8 cellular contexts compared by ENCODE assay signal in genomic region chr17:76383645-76384221, GRCh38. TPM values are rescaled to one million over a fixed set of nuclear protein-coding genes. Genes with fewer than 3 reads are reported as not detected.
DNase-seq lines count a peak whose midpoint lies in the region; ATAC-seq, FAIRE-seq and TF ChIP-seq lines count a peak whose summit lies in the region.

No MANE protein-coding gene starts in this region.

- WGBS in esophagus squamous epithelium, 2 donors = 0% methylated on average over 23 to 25 of the region's 58 CpGs

- no peaks in the 10 kb centered on the region for H3K9me3 ChIP-seq in esophagus squamous epithelium

- peaks cover 29% of the 10 kb centered on the region for H3K4me1 Mint-ChIP-seq in nephron progenitor cell

- no peak for TF ChIP-seq POLR2A in esophagus squamous epithelium (IDR thresholded peaks at IDR 0.05)

- peaks cover 23 to 58% (median 28%) of the 10 kb centered on the region in 3 donors for H3K4me1 ChIP-seq in esophagus squamous epithelium

- H3K4me3 Mint-ChIP-seq in nephron progenitor cell = peak overlapping the region; percentile 84

- peak; percentile 70 for FAIRE-seq in urothelium cell line (lab: Jason Lieb, UNC)

- H3K36me3 ChIP-seq in esophagus squamous epithelium = peaks cover 0 to 17% (median 0%) of the 10 kb centered on the region in 3 donors

- H3K9me3 Mint-ChIP-seq in nephron progenitor cell = no peaks in the 10 kb centered on the region

- intact Hi-C loops in esophagus squamous epithelium (cut with DNase I) = no loop called here

- H3K4me3 ChIP-seq in esophagus squamous epithelium = peak overlapping the region; percentile 60 to 87 (median 66)

- H3K36me3 Mint-ChIP-seq in nephron progenitor cell (ENCODE audit: low read depth) = peaks cover under 1% of the 10 kb centered on the region

- peaks cover 67% of the 10 kb centered on the region for H3K27me3 Mint-ChIP-seq in nephron progenitor cell (ENCODE audit: low read depth, poor library complexity)

- peaks cover 0 to 19% (median 0%) of the 10 kb centered on the region in 4 donors for H3K27me3 ChIP-seq in esophagus squamous epithelium

- no peak overlapping the region for H3K27ac Mint-ChIP-seq in nephron progenitor cell

- TF ChIP-seq CTCF in esophagus squamous epithelium (IDR thresholded peaks at IDR 0.05) = peak in 3 of 6 experiments; percentile 19 to 32 (median 28)
- TF ChIP-seq CTCF in nephron progenitor cell (IDR thresholded peaks at IDR 0.05) = peak; percentile 20

- H3K27ac ChIP-seq in esophagus squamous epithelium = peak overlapping the region; percentile 84 to 92 (median 88)

- DNase-seq in CD1c-positive myeloid dendritic cell (ENCODE audit: extremely low spot score) = peak; percentile 66
- DNase-seq in M059J (ENCODE audit: low read depth) = peak; percentile 59
- DNase-seq in activated CD8-positive, alpha-beta memory T cell treated with anti-CD3 and anti-CD28 coated beads, Interleukin-2, amount 50 U/mL, for 48 hours = peak; percentile 86
- no peak for DNase-seq in esophagus squamous epithelium (lab: John Stamatoyannopoulos, UW)
- DNase-seq in nephron progenitor cell = peak; percentile 59
- peak; percentile 79 for DNase-seq in urothelium cell line (ENCODE audit: low spot score)
- DNase-seq in midbrain (lab: John Stamatoyannopoulos, UW) = no peak

- peak; percentile 14 for ATAC-seq in GM19467 (IDR thresholded peaks at IDR 0.05; ENCODE audit: unreplicated experiment)

RNA-seq across cellular contexts. Expression of gene SPHK1, which starts 0.7 kb away (rescaled TPM):
- 33.8 and 41.2 TPM in 2 replicates for total RNA-seq in M059J (2014; rRNA removed; shearing (Covaris generic))
- 10 to 100 TPM; 17.0 to 37.0 (median 22.8) TPM for total RNA-seq in esophagus squamous epithelium

RNA-seq across cellular contexts. Expression of gene PRPSAP1, which starts 30.0 kb away (rescaled TPM):
- total RNA-seq in M059J (2014; rRNA removed; shearing (Covaris generic)) = 36.8 and 52.9 TPM in 2 replicates
- total RNA-seq in esophagus squamous epithelium = 10 to 100 TPM; 36.0 to 68.6 (median 49.5) TPM

Comparison
In these comparisons a context has a peak if more than half of its experiments do, and no peak if none do; other contexts are left out.
1. DNase-seq: peak in CD1c-positive myeloid dendritic cell (single experiment), M059J (single experiment), activated CD8-positive, alpha-beta memory T cell treated with anti-CD3 and anti-CD28 coated beads, Interleukin-2, amount 50 U/mL, for 48 hours (single experiment), nephron progenitor cell (single experiment) and urothelium cell line (single experiment); none in esophagus squamous epithelium (single experiment) and midbrain (single experiment).